ENCODE assay signal across 14 cellular contexts in the genomic region with DNA sequence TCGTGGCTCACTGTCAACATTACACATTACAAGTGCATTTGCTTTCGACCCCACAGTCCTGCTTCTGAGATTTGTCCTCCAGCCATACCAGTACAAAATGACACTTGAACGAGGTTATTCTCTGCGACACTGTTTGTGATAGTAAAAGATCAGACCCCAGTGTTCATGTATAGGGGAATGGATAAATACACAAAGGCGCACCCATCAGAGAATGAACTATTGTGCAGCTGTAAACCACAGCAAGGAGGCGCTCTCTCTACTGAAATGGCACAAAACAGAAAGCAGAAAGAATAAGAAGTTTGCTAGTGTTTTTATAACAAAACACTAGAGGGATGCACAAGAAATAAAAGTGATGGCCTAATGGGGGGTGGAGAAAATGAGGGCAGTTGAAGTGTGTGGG. TPM values are rescaled to one million over a fixed set of nuclear protein-coding genes. Genes with fewer than 3 reads are reported as not detected.
DNase-seq lines count a peak whose midpoint lies in the region; ATAC-seq, FAIRE-seq and TF ChIP-seq lines count a peak whose summit lies in the region.
"Had no signal": no experiment of that assay in that cellular context is flagged by ENCODE, and none has a peak within 500 bp of the region (broad histone marks: within the 10 kb centered on the region; RNA-seq: fewer than 3 reads in every experiment).

No MANE protein-coding gene starts in this region.

- H3K79me2 ChIP-seq in K562 (ENCODE audit: control insufficient read depth, insufficient read depth, low read length) = no peaks in the 10 kb centered on the region

- no peaks in the 10 kb centered on the region for H3K9me1 ChIP-seq in K562 (ENCODE audit: control insufficient read depth, insufficient read depth, low read length)

- CTCF ChIA-PET in K562 (lab: Yijun Ruan, JAX; ENCODE audit: low intra/inter-chr PET ratio) = interaction anchor here (3.9 to 5.1 kb wide), 2 partner anchors 168 to 240 kb away, joined by 29 to 47 read pairs; no protein-coding TSS in a partner anchor

- TF ChIP-seq POLR2A in NB4 (IDR thresholded peaks at IDR 0.05; ENCODE audit: extremely low read depth, insufficient read length) (no peak), K562 (conservative IDR thresholded peaks at IDR 0.05) (no peak), transverse colon (IDR thresholded peaks at IDR 0.05) (no peak)

- no peaks in the 10 kb centered on the region for H3K36me3 ChIP-seq in K562 (ENCODE audit: control insufficient read depth, insufficient read depth, low read length)
- no peaks in the 10 kb centered on the region for H3K36me3 ChIP-seq in transverse colon
- H3K36me3 ChIP-seq: left lung had no signal

- 72% methylated on average over 5 of the region's 6 CpGs for WGBS in K562 (ENCODE audit: insufficient coverage, low coverage, missing lambda C conversion rate)
- WGBS in transverse colon (ENCODE audit: low coverage in 1 of 2), 2 donors = 67 to 75% methylated on average over 5 to 6 of the region's 6 CpGs

- H3K4me1 ChIP-seq in K562 (replicated peaks in 1 of 2; ENCODE audit: control insufficient read depth in 2 of 2, insufficient read depth in 2 of 2, low read length in 2 of 2) = peaks cover 12 to 18% of the 10 kb centered on the region in 2 experiments
- peaks cover 0 to 9% (median 5%) of the 10 kb centered on the region in 4 donors for H3K4me1 ChIP-seq in transverse colon

- peaks cover 0 to 3% of the 10 kb centered on the region in 2 experiments; a peak in 1 of 5 replicates for H3K27me3 ChIP-seq in K562 (ENCODE audit: control insufficient read depth in 2 of 2, insufficient read depth in 2 of 2, low read length in 2 of 2)
- H3K27me3 ChIP-seq in transverse colon = no peaks in the 10 kb centered on the region
- H3K27me3 ChIP-seq: left lung had no signal

- H3K27ac ChIP-seq in K562 (ENCODE audit: extremely low read depth, low read depth, low read length) (no peak overlapping the region), transverse colon (no peak overlapping the region)
- H3K27ac ChIP-seq: left lung had no signal

- no peak overlapping the region for H3K27ac Mint-ChIP-seq in activated naive CD4-positive, alpha-beta T cell treated with anti-CD3 and anti-CD28 coated beads, Interleukin-2, amount 50 U/mL, for 24 hours
- no peak overlapping the region for H3K27ac Mint-ChIP-seq in stimulated activated memory B cell treated with anti-CD40 and anti-IgM and Interleukin-4, amounts not matched to agents 10 μg/mL and 1 μg/mL and 100 μg/mL, for 72 hours
- H3K27ac Mint-ChIP-seq: activated naive CD8-positive, alpha-beta T cell; CD4-positive, CD25-positive, alpha-beta regulatory T cell had no signal

- in situ Hi-C loops in K562 (cut with MboI) = loop anchor here (5.0 to 25.0 kb wide), 4 partner anchors 169 to 619 kb away; partner anchors contain the start of gene LRRK1
- in situ Hi-C loops in transverse colon (cut with MboI; ENCODE audit: low pct_ligation_motif_present in 1 of 4, low pct_unique_long_range_greater_than_20kb in 1 of 4, low sequenced_read_pairs in 3 of 4) = loop anchor here (5.0 to 25.0 kb wide), 6 partner anchors 164 to 619 kb away; partner anchors contain the start of gene LRRK1 (in 4 of the 4)

- peaks cover 4% of the 10 kb centered on the region for H3K27me3 Mint-ChIP-seq in activated naive CD4-positive, alpha-beta T cell treated with anti-CD3 and anti-CD28 coated beads, Interleukin-2, amount 50 U/mL, for 24 hours
- H3K27me3 Mint-ChIP-seq in stimulated activated memory B cell treated with anti-CD40 and anti-IgM and Interleukin-4, amounts not matched to agents 10 μg/mL and 1 μg/mL and 100 μg/mL, for 72 hours = no peaks in the 10 kb centered on the region

- TF ChIP-seq EP300 in K562 (IDR thresholded peaks at IDR 0.05; ENCODE audit: low read length) (no peak), transverse colon (IDR thresholded peaks at IDR 0.05; ENCODE audit: low read depth) (no peak)

- H3K4me2 ChIP-seq in K562 (ENCODE audit: insufficient read depth, low read length) = no peak overlapping the region

- H2AFZ ChIP-seq in K562 (ENCODE audit: low read depth, low read length) = no peak overlapping the region

- no peaks in the 10 kb centered on the region for H3K9me3 ChIP-seq in K562 (replicated peaks; ENCODE audit: control insufficient read depth, insufficient read depth, low read depth, low read length)
- no peaks in the 10 kb centered on the region for H3K9me3 ChIP-seq in transverse colon
- H3K9me3 ChIP-seq: left lung had no signal

- no peak overlapping the region for H3K9ac ChIP-seq in K562 (ENCODE audit: insufficient read depth in 1 of 2, low read depth in 2 of 2, low read length in 2 of 2)

- ATAC-seq in K562 = no peak
- ATAC-seq in HG02938 (IDR thresholded peaks at IDR 0.05; ENCODE audit: unreplicated experiment) = no peak
- ATAC-seq in GM18867 (IDR thresholded peaks at IDR 0.05; ENCODE audit: unreplicated experiment) = no peak
- ATAC-seq in stimulated activated memory B cell treated with anti-CD40 and anti-IgM and Interleukin-4, amounts not matched to agents 10 μg/mL and 1 μg/mL and 100 μg/mL, for 72 hours = no peak
- ATAC-seq: esophagus mucosa, left lung had no signal

- TF ChIP-seq CTCF in NB4 (IDR thresholded peaks at IDR 0.05; ENCODE audit: low read depth, low read length) = peak; percentile 62
- TF ChIP-seq CTCF in K562 (IDR thresholded peaks at IDR 0.05 in 2 of 3, conservative IDR thresholded peaks at IDR 0.05 in 1 of 3; ENCODE audit: insufficient read depth in 2 of 3, low read depth in 1 of 3, low read length in 3 of 3) = peak; percentile 41 to 51 (median 50); a peak in 4 of 6 replicates
- TF ChIP-seq CTCF in transverse colon (IDR thresholded peaks at IDR 0.05) = peak in 3 of 5 experiments; percentile 21 to 25 (median 23)

- peaks cover 5% of the 10 kb centered on the region; the same call in 1 of the 2 replicates for H4K20me1 ChIP-seq in K562 (replicated peaks; ENCODE audit: control insufficient read depth, insufficient read depth, low read length)

- no peak for FAIRE-seq in K562 (lab: Jason Lieb, UNC)
- FAIRE-seq: HTR-8/SVneo had no signal

- H3K9me3 Mint-ChIP-seq in activated naive CD4-positive, alpha-beta T cell treated with anti-CD3 and anti-CD28 coated beads, Interleukin-2, amount 50 U/mL, for 24 hours = no peaks in the 10 kb centered on the region
- no peaks in the 10 kb centered on the region for H3K9me3 Mint-ChIP-seq in stimulated activated memory B cell treated with anti-CD40 and anti-IgM and Interleukin-4, amounts not matched to agents 10 μg/mL and 1 μg/mL and 100 μg/mL, for 72 hours
- H3K9me3 Mint-ChIP-seq: CD4-positive, CD25-positive, alpha-beta regulatory T cell had no signal

- no peak for DNase-seq in activated naive CD4-positive, alpha-beta T cell treated with anti-CD3 and anti-CD28 coated beads, Interleukin-2, amount 50 U/mL, for 16 hours
- DNase-seq in NB4 (ENCODE audit: low read depth) (peak; percentile 56), K562 (ENCODE audit: extremely low read depth in 1 of 4, low spot score in 3 of 4) (no peak), transverse colon (no peak)
- DNase-seq: left lung, NCI-H524 had no signal

- H3K36me3 Mint-ChIP-seq in activated naive CD4-positive, alpha-beta T cell treated with anti-CD3 and anti-CD28 coated beads, Interleukin-2, amount 50 U/mL, for 24 hours = no peaks in the 10 kb centered on the region
- H3K36me3 Mint-ChIP-seq in stimulated activated memory B cell treated with anti-CD40 and anti-IgM and Interleukin-4, amounts not matched to agents 10 μg/mL and 1 μg/mL and 100 μg/mL, for 72 hours = no peaks in the 10 kb centered on the region
- H3K36me3 Mint-ChIP-seq: activated naive CD8-positive, alpha-beta T cell; CD4-positive, CD25-positive, alpha-beta regulatory T cell had no signal

- H3K4me3 Mint-ChIP-seq in activated naive CD4-positive, alpha-beta T cell treated with anti-CD3 and anti-CD28 coated beads, Interleukin-2, amount 50 U/mL, for 24 hours = peak overlapping the region; percentile 38
- no peak overlapping the region for H3K4me3 Mint-ChIP-seq in stimulated activated memory B cell treated with anti-CD40 and anti-IgM and Interleukin-4, amounts not matched to agents 10 μg/mL and 1 μg/mL and 100 μg/mL, for 72 hours
- H3K4me3 Mint-ChIP-seq: activated naive CD8-positive, alpha-beta T cell had no signal

- H3K4me3 ChIP-seq in NB4 (ENCODE audit: low read depth, low read length) = no peak overlapping the region
- H3K4me3 ChIP-seq in K562 = no peak overlapping the region
- H3K4me3 ChIP-seq in transverse colon = no peak overlapping the region
- H3K4me3 ChIP-seq: left lung had no signal

- BruUV-seq in K562 (replicated peaks; lab: Mats Ljungman, UMichigan) = no TSS peak

- TF ChIP-seq RAD21 in K562 (CRISPR knock-in tag; conservative IDR thresholded peaks at IDR 0.05 in 1 of 2, IDR thresholded peaks at IDR 0.05 in 1 of 2) = peak in 1 of 2 experiments; percentile 30; a peak in 1 of 4 replicates

- H3K4me1 Mint-ChIP-seq in activated naive CD4-positive, alpha-beta T cell treated with anti-CD3 and anti-CD28 coated beads, Interleukin-2, amount 50 U/mL, for 24 hours = peaks cover 37% of the 10 kb centered on the region
- H3K4me1 Mint-ChIP-seq in stimulated activated memory B cell treated with anti-CD40 and anti-IgM and Interleukin-4, amounts not matched to agents 10 μg/mL and 1 μg/mL and 100 μg/mL, for 72 hours = peaks cover 11% of the 10 kb centered on the region

- intact Hi-C loops in K562 (cut with micrococcal nuclease) = loop anchor here (5.0 to 10.0 kb wide), 2 partner anchors 339 to 632 kb away; partner anchors contain the start of gene LRRK1
- intact Hi-C loops in transverse colon (cut with DNase I; ENCODE audit: low total_unique reads) = loop anchor here (2.0 to 5.0 kb wide), 2 partner anchors 169 to 242 kb away; no protein-coding TSS in a partner anchor

- POLR2A ChIA-PET in K562 (lab: Yijun Ruan, JAX) = no interaction called here

RNA-seq across cellular contexts. Expression of gene CHSY1, which starts 4.9 kb away (rescaled TPM):
- total RNA-seq in K562 (2011; cell fraction: chromatin; rRNA removed; ENCODE audit: low replicate concordance) = 29.6 and 50.1 TPM in 2 replicates
- 21.4 and 23.2 TPM in 2 replicates for total RNA-seq in K562 (2011; cell fraction: nucleolus; rRNA removed)
- 37.2 and 50.9 TPM in 2 replicates for total RNA-seq in K562 (2011; cell fraction: nucleoplasm; rRNA removed)
- total RNA-seq in K562 (2014; rRNA removed) (7.7 and 9.0 TPM in 2 replicates), K562 (2014; rRNA removed; fragmentation: Illumina TruSeq; extraction: Trizol) (13.4 and 17.1 TPM in 2 replicates), K562 (2015; rRNA removed; fragmentation: Illumina TruSeq; extraction: Trizol) (13.4 and 14.5 TPM in 2 replicates), K562 (2021) (14.7 and 16.4 TPM in 2 replicates), transverse colon (10 to 100 TPM in 2 of 4 donors, 1 to 10 TPM in 2; 4.0 to 33.7 (median 11.8) TPM)
- polyA plus RNA-seq in K562 (2011; rRNA removed) (11.1 and 14.6 TPM in 2 replicates), K562 (2014; fragmentation: Illumina TruSeq; extraction: Trizol) (12.8 and 14.9 TPM in 2 replicates), K562 (2014; fragmentation: Nextera tagmentation; extraction: Ambion mirVana) (10 to 100 TPM in 1 of 2 experiments, 1 to 10 TPM in 1; 7.0 to 11.1 TPM), K562 (2014; rRNA removed) (9.0 and 9.2 TPM in 2 replicates)
- polyA plus RNA-seq in K562 (2011; cell fraction: cytosol; rRNA removed) = 7.1 and 9.9 TPM in 2 replicates
- 7.7 and 8.3 TPM in 2 replicates for polyA plus RNA-seq in K562 (2011; cell fraction: nucleus; rRNA removed)
- polyA plus RNA-seq in K562 (2012) = 9.1 and 9.7 TPM in 2 replicates
- 24.8 and 27.9 TPM in 2 replicates for polyA minus RNA-seq in K562 (2011; rRNA and poly(A)+ RNA removed)
- 14.9 and 16.7 TPM in 2 replicates for polyA minus RNA-seq in K562 (2011; cell fraction: cytosol; rRNA and poly(A)+ RNA removed)
- polyA minus RNA-seq in K562 (2011; cell fraction: nucleus; rRNA and poly(A)+ RNA removed) = 5.0 and 7.9 TPM in 2 replicates

RNA-seq across cellular contexts. Expression of gene SELENOS, which starts 20.5 kb away (rescaled TPM):
- 53.9 and 71.0 TPM in 2 replicates for total RNA-seq in K562 (2011; cell fraction: chromatin; rRNA removed; ENCODE audit: low replicate concordance)
- 72.0 and 80.9 TPM in 2 replicates for total RNA-seq in K562 (2011; cell fraction: nucleolus; rRNA removed)
- total RNA-seq in K562 (2011; cell fraction: nucleoplasm; rRNA removed) = 87.4 and 90.5 TPM in 2 replicates
- 51.6 and 56.9 TPM in 2 replicates for total RNA-seq in K562 (2014; rRNA removed)
- total RNA-seq in K562 (2014; rRNA removed; fragmentation: Illumina TruSeq; extraction: Trizol) = 57.2 and 59.6 TPM in 2 replicates
- 45.5 and 47.9 TPM in 2 replicates for total RNA-seq in K562 (2015; rRNA removed; fragmentation: Illumina TruSeq; extraction: Trizol)
- total RNA-seq in K562 (2021) = 37.9 and 39.6 TPM in 2 replicates
- 46.5 and 55.8 TPM in 2 replicates for polyA plus RNA-seq in K562 (2011; rRNA removed)
- 30.6 and 48.2 TPM in 2 replicates for polyA plus RNA-seq in K562 (2011; cell fraction: cytosol; rRNA removed)
- polyA plus RNA-seq in K562 (2011; cell fraction: nucleus; rRNA removed) = 18.7 and 26.8 TPM in 2 replicates
- polyA plus RNA-seq in K562 (2012) = 40.6 and 47.0 TPM in 2 replicates
- polyA plus RNA-seq in K562 (2014; fragmentation: Illumina TruSeq; extraction: Trizol) = 42.1 and 43.0 TPM in 2 replicates
- 10 to 100 TPM; 24.9 to 36.6 TPM for polyA plus RNA-seq in K562 (2014; fragmentation: Nextera tagmentation; extraction: Ambion mirVana)
- polyA plus RNA-seq in K562 (2014; rRNA removed) = 54.8 and 57.4 TPM in 2 replicates
- polyA minus RNA-seq in K562 (2011; rRNA and poly(A)+ RNA removed) = 34.8 and 38.5 TPM in 2 replicates
- polyA minus RNA-seq in K562 (2011; cell fraction: cytosol; rRNA and poly(A)+ RNA removed) = 8.6 and 8.9 TPM in 2 replicates
- 13.5 and 23.5 TPM in 2 replicates for polyA minus RNA-seq in K562 (2011; cell fraction: nucleus; rRNA and poly(A)+ RNA removed)
- total RNA-seq in transverse colon = 100 to 1,000 TPM in 3 of 4 donors, 10 to 100 TPM in 1; 24.9 to 128 (median 120) TPM

RNA-seq across cellular contexts. Expression of gene SNRPA1, which starts 38.3 kb away (rescaled TPM):
- total RNA-seq in K562 (2011; cell fraction: chromatin; rRNA removed; ENCODE audit: low replicate concordance) = 76.5 and 145 TPM in 2 replicates
- total RNA-seq in K562 (2011; cell fraction: nucleolus; rRNA removed) = 47.7 and 55.3 TPM in 2 replicates
- 91.1 and 108 TPM in 2 replicates for total RNA-seq in K562 (2011; cell fraction: nucleoplasm; rRNA removed)
- total RNA-seq in K562 (2014; rRNA removed) (138 and 162 TPM in 2 replicates), K562 (2014; rRNA removed; fragmentation: Illumina TruSeq; extraction: Trizol) (78.1 and 97.1 TPM in 2 replicates), K562 (2015; rRNA removed; fragmentation: Illumina TruSeq; extraction: Trizol) (61.8 and 62.7 TPM in 2 replicates), K562 (2021) (152 and 166 TPM in 2 replicates), transverse colon (10 to 100 TPM in 3 of 4 donors, 1 to 10 TPM in 1; 7.8 to 54.0 (median 25.8) TPM)
- polyA plus RNA-seq in K562 (2011; rRNA removed) (224 and 245 TPM in 2 replicates), K562 (2014; fragmentation: Illumina TruSeq; extraction: Trizol) (189 and 206 TPM in 2 replicates), K562 (2014; fragmentation: Nextera tagmentation; extraction: Ambion mirVana) (100 to 1,000 TPM; 212 to 214 TPM), K562 (2014; rRNA removed) (229 and 233 TPM in 2 replicates)
- 79.9 and 192 TPM in 2 replicates for polyA plus RNA-seq in K562 (2011; cell fraction: cytosol; rRNA removed)
- polyA plus RNA-seq in K562 (2011; cell fraction: nucleus; rRNA removed) = 123 and 248 TPM in 2 replicates
- polyA plus RNA-seq in K562 (2012) = 98.3 and 217 TPM in 2 replicates
- 101 and 108 TPM in 2 replicates for polyA minus RNA-seq in K562 (2011; rRNA and poly(A)+ RNA removed)
- 52.9 and 57.5 TPM in 2 replicates for polyA minus RNA-seq in K562 (2011; cell fraction: cytosol; rRNA and poly(A)+ RNA removed)
- polyA minus RNA-seq in K562 (2011; cell fraction: nucleus; rRNA and poly(A)+ RNA removed) = 29.2 and 46.7 TPM in 2 replicates
